In the genomic region with DNA sequence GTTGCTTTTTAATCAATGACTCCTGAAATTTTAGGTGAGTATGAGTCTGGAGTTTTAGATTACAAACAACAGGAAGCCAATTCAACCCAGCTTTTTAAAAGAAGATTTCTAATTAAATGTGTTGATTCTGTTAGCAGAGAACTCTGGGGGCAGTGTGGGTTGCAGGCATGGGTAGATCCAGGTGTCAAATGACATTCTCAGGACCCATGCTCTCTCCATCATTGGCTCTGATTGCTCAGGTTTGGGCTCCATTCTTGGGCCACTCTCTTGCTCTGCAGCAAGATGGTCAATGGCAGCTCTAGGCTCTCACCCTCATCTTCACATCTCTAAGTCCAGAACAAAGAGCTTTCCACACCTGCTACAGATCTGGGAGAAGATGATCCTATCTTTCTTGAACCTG, we compare ENCODE assay signal across 25 cellular contexts.
"Had no signal": no experiment of that assay in that cellular context is flagged by ENCODE, and none has a peak within 500 bp of the region (broad histone marks: within the 10 kb centered on the region; RNA-seq: fewer than 3 reads in every experiment).

No MANE protein-coding gene starts in this region.

- H3K9me3 ChIP-seq: neutrophil, psoas muscle, suprapubic skin, thoracic aorta, tibial artery, upper lobe of right lung had no signal

- H3K4me1 ChIP-seq: parathyroid adenoma, psoas muscle, tibial artery, upper lobe of right lung had no signal

- H3K9ac ChIP-seq: neural progenitor cell, parathyroid adenoma had no signal

- H3K36me3 ChIP-seq: heart right ventricle, left ventricle myocardium inferior, neural progenitor cell, neutrophil, suprapubic skin, thoracic aorta, tibial artery, upper lobe of right lung had no signal

- H3K4me3 Mint-ChIP-seq: natural killer cell; nephron progenitor cell; neural progenitor cell; stimulated activated effector memory CD8-positive, alpha-beta T cell treated with anti-CD3 and anti-CD28 coated beads, Interleukin-12 subunit alpha, Interleukin-12 subunit beta, amount 100 ng/mL, for 72 hours had no signal

- DNase-seq: heart right ventricle; islet precursor cell; left ventricle myocardium inferior; natural killer cell; nephron progenitor cell; occipital lobe; psoas muscle; stimulated activated CD4-positive, alpha-beta T cell treated with anti-CD3 and anti-CD28 coated beads, Interleukin-12 subunit alpha, Interleukin-12 subunit beta, amount 100 ng/mL, for 4 hours; stimulated activated CD4-positive, alpha-beta T cell treated with anti-CD3 and anti-CD28 coated beads, Interleukin-15, amount 100 ng/mL, for 24 hours; stimulated activated CD4-positive, alpha-beta T cell treated with anti-CD3 and anti-CD28 coated beads, Interleukin-2, amount 100 ng/mL, for 24 hours; stimulated activated CD4-positive, alpha-beta T cell treated with anti-CD3 and anti-CD28 coated beads, Interleukin-4, amount 100 ng/mL, for 1 hour; stimulated activated naive CD8-positive, alpha-beta T cell treated with anti-CD3 and anti-CD28 coated beads, Interleukin-15, Interleukin-2, amounts not matched to agents 100 U/mL and 50 U/mL, for 24 hours; tibial artery; trophoblast cell; upper lobe of right lung had no signal

- H3K4me2 ChIP-seq: hepatocyte, neural progenitor cell had no signal

- H3K79me2 ChIP-seq: hepatocyte, parathyroid adenoma had no signal

- H3K27ac Mint-ChIP-seq: natural killer cell; nephron progenitor cell; neural progenitor cell; stimulated activated effector memory CD8-positive, alpha-beta T cell treated with anti-CD3 and anti-CD28 coated beads, Interleukin-12 subunit alpha, Interleukin-12 subunit beta, amount 100 ng/mL, for 72 hours had no signal

- H3K27ac ChIP-seq: heart right ventricle, hepatocyte, left ventricle myocardium inferior, neural progenitor cell, neutrophil, parathyroid adenoma, psoas muscle, skin epidermis, suprapubic skin, thoracic aorta, tibial artery, upper lobe of right lung had no signal

- H3K36me3 Mint-ChIP-seq: natural killer cell; stimulated activated effector memory CD8-positive, alpha-beta T cell treated with anti-CD3 and anti-CD28 coated beads, Interleukin-12 subunit alpha, Interleukin-12 subunit beta, amount 100 ng/mL, for 72 hours had no signal

- H3K4me3 ChIP-seq: heart right ventricle, hepatocyte, left ventricle myocardium inferior, lung, neural progenitor cell, psoas muscle, skin epidermis, suprapubic skin, thoracic aorta, tibial artery, upper lobe of right lung had no signal

- ATAC-seq: heart right ventricle; natural killer cell; psoas muscle; sciatic nerve; stimulated activated naive CD8-positive, alpha-beta T cell treated with anti-CD3 and anti-CD28 coated beads, Interleukin-15, Interleukin-2, amounts not matched to agents 100 U/mL and 50 U/mL, for 24 hours; upper lobe of right lung had no signal

- H3K4me1 Mint-ChIP-seq: natural killer cell; stimulated activated effector memory CD8-positive, alpha-beta T cell treated with anti-CD3 and anti-CD28 coated beads, Interleukin-12 subunit alpha, Interleukin-12 subunit beta, amount 100 ng/mL, for 72 hours had no signal

- H3K27me3 ChIP-seq: heart right ventricle, hepatocyte had no signal

- H2AFZ ChIP-seq: hepatocyte, neural progenitor cell, parathyroid adenoma had no signal

- H3K9me3 Mint-ChIP-seq: natural killer cell had no signal
